ENCODE assay signal across 8 cellular contexts in the genomic region with DNA sequence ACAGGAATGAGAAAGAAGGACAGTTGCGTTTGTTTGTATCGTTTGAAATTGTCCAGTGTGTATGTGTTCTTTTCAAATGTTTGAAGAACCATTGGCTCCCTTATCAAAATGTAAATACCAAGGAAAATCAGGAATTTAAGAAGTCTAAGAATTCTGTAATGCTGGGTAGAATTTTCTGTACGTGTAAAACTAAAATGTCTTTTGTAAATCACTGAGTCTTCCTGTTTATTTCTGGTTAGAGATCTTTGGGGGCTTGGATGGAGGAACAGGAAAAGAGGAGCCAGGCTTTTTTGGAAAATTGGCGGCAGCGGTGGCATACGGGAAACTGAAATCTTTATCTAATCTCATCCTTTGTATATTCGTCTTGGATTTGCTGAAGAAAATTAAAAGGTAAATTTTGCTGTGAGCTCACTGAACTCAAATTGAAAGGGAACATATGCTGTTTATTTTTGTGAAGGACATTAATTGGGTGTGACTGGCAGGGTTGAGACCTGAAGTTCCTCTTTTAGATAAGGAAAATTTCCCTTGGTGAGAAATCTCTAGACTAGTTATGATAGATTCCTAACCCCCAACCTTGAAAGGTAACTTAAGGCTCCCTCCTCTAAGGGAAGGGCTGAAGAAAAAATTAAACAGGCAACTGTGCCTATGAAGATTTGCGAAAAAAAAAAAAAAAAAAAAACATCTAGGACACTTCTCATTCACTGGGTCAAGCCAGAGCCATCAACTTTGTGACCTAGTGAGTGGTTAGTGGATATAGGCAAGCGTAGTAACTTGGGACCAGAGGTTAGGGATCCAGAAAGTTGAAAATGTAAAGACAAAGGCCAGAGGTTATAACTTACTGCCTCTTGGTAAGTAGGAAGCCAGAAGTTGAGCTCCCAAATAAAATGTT. TPM values are rescaled to one million over a fixed set of nuclear protein-coding genes. Genes with fewer than 3 reads are reported as not detected.
DNase-seq lines count a peak whose midpoint lies in the region; ATAC-seq and TF ChIP-seq lines count a peak whose summit lies in the region.

No MANE protein-coding gene starts in this region.

- peaks cover 11 to 32% (median 25%) of the 10 kb centered on the region in 6 donors for H3K4me1 ChIP-seq in spleen

- no peaks in the 10 kb centered on the region for H3K9me3 ChIP-seq in SK-N-MC (ENCODE audit: low read depth, low read length)
- H3K9me3 ChIP-seq in spleen: peaks cover 7 to 21% (median 18%) of the 10 kb centered on the region in 8 donors

- H3K27ac ChIP-seq in SK-N-MC (no peak overlapping the region), spleen (peak overlapping the region; percentile 80 to 94 (median 90))

- H3K27me3 ChIP-seq in spleen (replicated peaks in 1 of 7): no peaks in the 10 kb centered on the region

- no peak overlapping the region for H3K9ac ChIP-seq in SK-N-MC (ENCODE audit: insufficient read length)

- intact Hi-C loops in spleen (cut with DNase I; ENCODE audit: low total_unique reads): no loop called here

- H3K4me3 ChIP-seq in SK-N-MC (peak overlapping the region; percentile 77), epithelial cell of proximal tubule (ENCODE audit: low read depth, low read length) (peak overlapping the region; percentile 63), spleen (peak overlapping the region in 6 of 8 donors; percentile 41 to 70 (median 52))

- peak; percentile 24 for DNase-seq in NCI-H1092 treated with DMSO at 0.1 percent for 48 hours (lab: John Stamatoyannopoulos, UW)
- no peak for DNase-seq in NCI-H1092 (lab: John Stamatoyannopoulos, UW)
- no peak for DNase-seq in SK-N-MC (ENCODE audit: low read depth, low spot score)
- no peak for DNase-seq in epithelial cell of proximal tubule (ENCODE audit: low read depth)
- no peak for DNase-seq in spleen
- no peak for DNase-seq in cerebellum (ENCODE audit: low spot score)

- WGBS in spleen, 5 donors: 48 to 66% (median 59%) methylated on average over 8 to 9 of the region's 9 CpGs

- TF ChIP-seq POLR2A in spleen (IDR thresholded peaks at IDR 0.05): no peak

- ATAC-seq in GM21825 (IDR thresholded peaks at IDR 0.05; ENCODE audit: unreplicated experiment) (no peak), HG03025 (IDR thresholded peaks at IDR 0.05; ENCODE audit: low FRiP score, unreplicated experiment) (no peak)

- H3K36me3 ChIP-seq in SK-N-MC (ENCODE audit: insufficient read depth, low read length) (no peaks in the 10 kb centered on the region), spleen (no peaks in the 10 kb centered on the region)

- no peak for TF ChIP-seq CTCF in epithelial cell of proximal tubule (conservative IDR thresholded peaks at IDR 0.05; ENCODE audit: low read depth, low read length)
- TF ChIP-seq CTCF in spleen (IDR thresholded peaks at IDR 0.05 in 8 of 11, conservative IDR thresholded peaks at IDR 0.05 in 3 of 11): no peak

RNA-seq across cellular contexts. Expression of gene TAT, which starts 10.8 kb away (rescaled TPM):
- total RNA-seq in epithelial cell of proximal tubule (not detected in 2 replicates), spleen (under 1 TPM in 2 of 7 donors, not detected in 5; 0.16 to 0.30 TPM), cerebellum (not detected)
- under 1 TPM in 1 of 3 donors, not detected in 2; 0.08 TPM for polyA plus RNA-seq in spleen

RNA-seq across cellular contexts. Expression of gene CHST4, which starts 39.8 kb away (rescaled TPM):
- total RNA-seq in epithelial cell of proximal tubule (0.12 and 1.1 TPM in 2 replicates), spleen (not detected), cerebellum (not detected)
- polyA plus RNA-seq in spleen: under 1 TPM; 0.04 to 0.14 (median 0.10) TPM

RNA-seq across cellular contexts. Expression of gene MARVELD3, which starts 59.9 kb away (rescaled TPM):
- total RNA-seq in epithelial cell of proximal tubule: 2.2 and 7.9 TPM in 2 replicates
- total RNA-seq in spleen: under 1 TPM in 3 of 7 donors, not detected in 4; 0.13 to 0.76 (median 0.34) TPM
- under 1 TPM; 0.02 to 0.06 (median 0.04) TPM for polyA plus RNA-seq in spleen
- total RNA-seq in cerebellum: 1.2 TPM
